Comparison of ENCODE assay signal across 8 cellular contexts in the genomic region with DNA sequence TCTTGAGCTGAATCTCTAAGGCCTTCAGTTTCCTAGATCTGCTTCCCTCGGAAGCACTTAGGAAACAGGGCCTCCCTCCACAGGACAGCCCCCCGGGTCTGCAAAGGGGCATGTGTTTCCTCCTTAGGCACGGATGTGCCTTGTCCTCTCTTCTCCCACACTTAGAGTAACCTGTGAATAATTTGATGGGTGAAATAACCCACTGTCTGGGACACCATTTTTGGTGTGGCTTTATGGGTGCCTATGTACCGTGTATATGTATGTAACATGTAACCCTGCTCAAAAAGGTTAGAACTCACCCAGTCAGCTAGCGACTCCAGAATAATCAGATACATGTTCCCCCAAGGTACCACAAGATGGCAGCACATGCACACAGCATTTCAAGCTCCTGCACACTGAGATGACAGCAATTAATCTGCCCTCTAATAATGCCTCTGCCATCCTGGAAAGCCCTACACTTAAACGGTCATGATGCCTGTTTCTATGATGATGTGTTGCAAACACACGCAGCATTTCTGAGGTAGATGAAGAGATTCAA.
DNase-seq lines count a peak whose midpoint lies in the region; ATAC-seq and TF ChIP-seq lines count a peak whose summit lies in the region.

No MANE protein-coding gene starts in this region.

- no peak overlapping the region for H3K27ac Mint-ChIP-seq in chondrocyte (ENCODE audit: unreplicated experiment)

- no peaks in the 10 kb centered on the region for H3K9me3 ChIP-seq in left lung

- H3K4me1 Mint-ChIP-seq in chondrocyte (ENCODE audit: low read depth) = peaks cover 21% of the 10 kb centered on the region

- peak; percentile 58 for ATAC-seq in GM18873 (IDR thresholded peaks at IDR 0.05; ENCODE audit: low FRiP score, unreplicated experiment)
- ATAC-seq in HG03439 (IDR thresholded peaks at IDR 0.05; ENCODE audit: unreplicated experiment) = peak; percentile 79
- ATAC-seq in left lung = peak; percentile 95

- DNase-seq in AG10803 (ENCODE audit: low read depth) (peak; percentile 84), NCI-H460 (ENCODE audit: extremely low read depth, low read depth) (peak; percentile 86), chondrocyte (ENCODE audit: low spot score) (no peak), left lung (peak in 1 of 2 donors; percentile 48)
- peak; percentile 49 for DNase-seq in activated CD4-positive, CD25-positive, alpha-beta regulatory T cell treated with anti-CD3 and anti-CD28 coated beads, Interleukin-2, amount 50 U/mL, for 72 hours
- peak; percentile 48 to 64 (median 61) for DNase-seq in stimulated activated CD4-positive, alpha-beta T cell treated with anti-CD3 and anti-CD28 coated beads, TNF-alpha, amount 100 ng/mL, for 24 hours (ENCODE audit: low read depth in 3 of 3)

- H3K9me3 Mint-ChIP-seq in chondrocyte (ENCODE audit: low read depth) = no peaks in the 10 kb centered on the region

- H3K4me3 ChIP-seq in AG10803 (ENCODE audit: low read length) (no peak overlapping the region), left lung (no peak overlapping the region)

- peaks cover 6 to 46% of the 10 kb centered on the region in 2 donors for H3K4me1 ChIP-seq in left lung

- TF ChIP-seq CTCF in AG10803 (conservative IDR thresholded peaks at IDR 0.05; ENCODE audit: low read length) = peak; percentile 95
- peak; percentile 80 for TF ChIP-seq CTCF in chondrocyte (IDR thresholded peaks at IDR 0.05)
- TF ChIP-seq CTCF in left lung (IDR thresholded peaks at IDR 0.05) = peak; percentile 60 to 82

- H3K27me3 Mint-ChIP-seq in chondrocyte (ENCODE audit: low read depth) = peaks cover 17% of the 10 kb centered on the region

- H3K27ac ChIP-seq in left lung = no peak overlapping the region

- intact Hi-C loops in left lung (cut with DNase I) = loop anchor here in 1 of 2 donors (5.0 kb wide), 1 partner anchor 554 kb away; no protein-coding TSS in a partner anchor

- H3K36me3 Mint-ChIP-seq in chondrocyte (ENCODE audit: low read depth) = no peaks in the 10 kb centered on the region

- H3K4me3 Mint-ChIP-seq in chondrocyte (ENCODE audit: unreplicated experiment) = no peak overlapping the region

- no peaks in the 10 kb centered on the region for H3K27me3 ChIP-seq in left lung

- H3K36me3 ChIP-seq in left lung = no peaks in the 10 kb centered on the region
